Comparison of ENCODE assay signal across 1 cellular context in genomic region chr21:29221259-29221744, GRCh38.
TF ChIP-seq lines count a peak whose summit lies in the region.

No MANE protein-coding gene starts in this region.

TF ChIP-seq in HEK293, 187 proteins besides CTCF, POLR2A, EP300 and RAD21 (continued from another document and continues in another):
- TF ChIP-seq ZBTB11 (tag by site-specific recombination; conservative IDR thresholded peaks at IDR 0.05; ENCODE audit: low read depth), result no peak
- peak; percentile 93 for TF ChIP-seq ZNF558 (tag by site-specific recombination; IDR thresholded peaks at IDR 0.05)
- TF ChIP-seq INSM2 (tag by site-specific recombination; IDR thresholded peaks at IDR 0.05), result peak; percentile 49; the same call in 1 of the 2 replicates
- peak; percentile 62 for TF ChIP-seq ZBTB6 (tag by site-specific recombination; IDR thresholded peaks at IDR 0.05)
- peak; percentile 88 for TF ChIP-seq ZIC2 (tag by site-specific recombination; IDR thresholded peaks at IDR 0.05)
- TF ChIP-seq PRDM4 (tag by site-specific recombination; IDR thresholded peaks at IDR 0.05), result no peak
- TF ChIP-seq ZNF626 (tag by site-specific recombination; IDR thresholded peaks at IDR 0.05), result no peak
- TF ChIP-seq ZNF157 (tag by site-specific recombination; IDR thresholded peaks at IDR 0.05), result no peak
- peak; percentile 80; the same call in 1 of the 2 replicates for TF ChIP-seq ZSCAN23 (tag by site-specific recombination; IDR thresholded peaks at IDR 0.05)
- no peak for TF ChIP-seq ZNF132 (tag by site-specific recombination; IDR thresholded peaks at IDR 0.05; ENCODE audit: borderline replicate concordance)
- no peak for TF ChIP-seq ZNF530 (tag by site-specific recombination; IDR thresholded peaks at IDR 0.05; ENCODE audit: low read depth)
- TF ChIP-seq BCL6B (tag by site-specific recombination; IDR thresholded peaks at IDR 0.05), result no peak
- TF ChIP-seq ZBTB20 (tag by site-specific recombination; IDR thresholded peaks at IDR 0.05), result peak; percentile 33; the same call in 1 of the 2 replicates
- TF ChIP-seq ZNF366 (tag by site-specific recombination; conservative IDR thresholded peaks at IDR 0.05), result peak; percentile 67
- no peak for TF ChIP-seq GLI4 (tag by site-specific recombination; IDR thresholded peaks at IDR 0.05)
- TF ChIP-seq ZNF791 (tag by site-specific recombination; IDR thresholded peaks at IDR 0.05), result no peak
- peak; percentile 41 for TF ChIP-seq ZNF335 (tag by site-specific recombination; conservative IDR thresholded peaks at IDR 0.05)
- TF ChIP-seq ZNF23 (tag by site-specific recombination; IDR thresholded peaks at IDR 0.05; ENCODE audit: borderline replicate concordance), result no peak
- TF ChIP-seq ZNF548 (tag by site-specific recombination; IDR thresholded peaks at IDR 0.05), result no peak
- no peak for TF ChIP-seq YY2 (tag by site-specific recombination; IDR thresholded peaks at IDR 0.05)
- TF ChIP-seq SCRT2 (tag by site-specific recombination; IDR thresholded peaks at IDR 0.05), result peak; percentile 100
- no peak for TF ChIP-seq ZNF239 (tag by site-specific recombination; IDR thresholded peaks at IDR 0.05)
- TF ChIP-seq ZNF391 (tag by site-specific recombination; IDR thresholded peaks at IDR 0.05; ENCODE audit: borderline replicate concordance, low read depth), result no peak
- peak; percentile 40; the same call in 1 of the 2 replicates for TF ChIP-seq EGR2 (tag by site-specific recombination; IDR thresholded peaks at IDR 0.05; ENCODE audit: low read depth)
- TF ChIP-seq ZNF280D (tag by site-specific recombination; IDR thresholded peaks at IDR 0.05), result no peak
- peak; percentile 73 for TF ChIP-seq ZFHX2 (tag by site-specific recombination; conservative IDR thresholded peaks at IDR 0.05)
- no peak for TF ChIP-seq ZNF341 (tag by site-specific recombination; IDR thresholded peaks at IDR 0.05; ENCODE audit: low read depth)
- no peak for TF ChIP-seq PRDM1 (tag by site-specific recombination; IDR thresholded peaks at IDR 0.05)
- TF ChIP-seq PATZ1 (tag by site-specific recombination; IDR thresholded peaks at IDR 0.05), result no peak
- TF ChIP-seq REST (tag by site-specific recombination; IDR thresholded peaks at IDR 0.05), result no peak
- peak; percentile 92 for TF ChIP-seq SP7 (tag by site-specific recombination; IDR thresholded peaks at IDR 0.05)
- TF ChIP-seq ZEB2 (tag by site-specific recombination; IDR thresholded peaks at IDR 0.05), result peak; percentile 86
- no peak for TF ChIP-seq ZNF600 (tag by site-specific recombination; IDR thresholded peaks at IDR 0.05)
- peak; percentile 56; the same call in 1 of the 2 replicates for TF ChIP-seq KLF8 (tag by site-specific recombination; IDR thresholded peaks at IDR 0.05)
- no peak for TF ChIP-seq ZNF514 (tag by site-specific recombination; IDR thresholded peaks at IDR 0.05)
- TF ChIP-seq KLF7 (tag by site-specific recombination; IDR thresholded peaks at IDR 0.05; ENCODE audit: borderline replicate concordance), result no peak
- no peak for TF ChIP-seq ZSCAN16 (tag by site-specific recombination; IDR thresholded peaks at IDR 0.05)
- TF ChIP-seq ZNF362 (tag by site-specific recombination; IDR thresholded peaks at IDR 0.05), result no peak
- TF ChIP-seq ZNF624 (tag by site-specific recombination; IDR thresholded peaks at IDR 0.05), result no peak
- no peak for TF ChIP-seq MZF1 (tag by site-specific recombination; IDR thresholded peaks at IDR 0.05; ENCODE audit: borderline replicate concordance)
- no peak for TF ChIP-seq ZSCAN30 (tag by site-specific recombination; IDR thresholded peaks at IDR 0.05)
- no peak for TF ChIP-seq ZNF580 (tag by site-specific recombination; IDR thresholded peaks at IDR 0.05)
